In genomic region chr12:103114296-103115055, GRCh38 we compare ENCODE assay signal across 13 cellular contexts.
DNase-seq lines count a peak whose midpoint lies in the region; ATAC-seq, FAIRE-seq and TF ChIP-seq lines count a peak whose summit lies in the region.
"Had no signal": no experiment of that assay in that cellular context is flagged by ENCODE, and none has a peak within 500 bp of the region (broad histone marks: within the 10 kb centered on the region; RNA-seq: fewer than 3 reads in every experiment).

No MANE protein-coding gene starts in this region.

- no peaks in the 10 kb centered on the region for H3K9me3 Mint-ChIP-seq in activated naive CD8-positive, alpha-beta T cell treated with anti-CD3 and anti-CD28 coated beads, Interleukin-2, amount 50 U/mL, for 24 hours
- H3K9me3 Mint-ChIP-seq: central memory CD8-positive, alpha-beta T cell had no signal

- H3K4me3 ChIP-seq in bronchial epithelial cell (ENCODE audit: low read depth, low read length) = no peak overlapping the region
- H3K4me3 ChIP-seq in gastrocnemius medialis = no peak overlapping the region
- H3K4me3 ChIP-seq: SJSA1, upper lobe of left lung had no signal

- in situ Hi-C loops in gastrocnemius medialis (cut with MboI; ENCODE audit: low sequenced_read_pairs in 4 of 4) = no loop called here

- no peak overlapping the region for H3K4me3 Mint-ChIP-seq in activated naive CD8-positive, alpha-beta T cell treated with anti-CD3 and anti-CD28 coated beads, Interleukin-2, amount 50 U/mL, for 24 hours
- H3K4me3 Mint-ChIP-seq: central memory CD8-positive, alpha-beta T cell had no signal

- intact Hi-C loops in gastrocnemius medialis (cut with DNase I; ENCODE audit: low total_unique reads) = no loop called here

- H3K27ac Mint-ChIP-seq in activated naive CD8-positive, alpha-beta T cell treated with anti-CD3 and anti-CD28 coated beads, Interleukin-2, amount 50 U/mL, for 24 hours = no peak overlapping the region

- no peaks in the 10 kb centered on the region for H3K4me1 Mint-ChIP-seq in activated naive CD8-positive, alpha-beta T cell treated with anti-CD3 and anti-CD28 coated beads, Interleukin-2, amount 50 U/mL, for 24 hours
- H3K4me1 Mint-ChIP-seq: central memory CD8-positive, alpha-beta T cell had no signal

- no peak for FAIRE-seq in bronchial epithelial cell (lab: Jason Lieb, UNC)
- FAIRE-seq: H54 had no signal

- H3K27me3 Mint-ChIP-seq in activated naive CD8-positive, alpha-beta T cell treated with anti-CD3 and anti-CD28 coated beads, Interleukin-2, amount 50 U/mL, for 24 hours = no peaks in the 10 kb centered on the region
- H3K27me3 Mint-ChIP-seq: central memory CD8-positive, alpha-beta T cell had no signal

- TF ChIP-seq CTCF in bronchial epithelial cell (IDR thresholded peaks at IDR 0.05; ENCODE audit: insufficient read depth, low read length, severe bottlenecking) = no peak
- no peak for TF ChIP-seq CTCF in gastrocnemius medialis (IDR thresholded peaks at IDR 0.05 in 4 of 5, conservative IDR thresholded peaks at IDR 0.05 in 1 of 5)

- H3K36me3 Mint-ChIP-seq in activated naive CD8-positive, alpha-beta T cell treated with anti-CD3 and anti-CD28 coated beads, Interleukin-2, amount 50 U/mL, for 24 hours (ENCODE audit: low read depth) = no peaks in the 10 kb centered on the region

- no peaks in the 10 kb centered on the region for H3K4me1 ChIP-seq in gastrocnemius medialis
- H3K4me1 ChIP-seq: SJSA1, upper lobe of left lung had no signal

- H3K27me3 ChIP-seq in bronchial epithelial cell (ENCODE audit: control insufficient read depth, insufficient read depth, low read length) (no peaks in the 10 kb centered on the region), gastrocnemius medialis (no peaks in the 10 kb centered on the region)
- H3K27me3 ChIP-seq: SJSA1, upper lobe of left lung had no signal

- ATAC-seq in GM18508 (IDR thresholded peaks at IDR 0.05; ENCODE audit: insufficient read depth, unreplicated experiment) (peak; percentile 88), GM21381 (IDR thresholded peaks at IDR 0.05; ENCODE audit: unreplicated experiment) (peak; percentile 96), HG03095 (IDR thresholded peaks at IDR 0.05; ENCODE audit: unreplicated experiment) (peak; percentile 99), gastrocnemius medialis (no peak)
- no peak for ATAC-seq in activated naive CD8-positive, alpha-beta T cell treated with anti-CD3 and anti-CD28 coated beads, Interleukin-2, amount 50 U/mL, for 24 hours

- no peak for TF ChIP-seq POLR2A in gastrocnemius medialis (IDR thresholded peaks at IDR 0.05)

- no peak overlapping the region for H3K27ac ChIP-seq in gastrocnemius medialis
- H3K27ac ChIP-seq: SJSA1, upper lobe of left lung had no signal

- H3K36me3 ChIP-seq in bronchial epithelial cell (ENCODE audit: control insufficient read depth, insufficient read depth, low read length) (no peaks in the 10 kb centered on the region), gastrocnemius medialis (no peaks in the 10 kb centered on the region)
- H3K36me3 ChIP-seq: SJSA1, upper lobe of left lung had no signal

- H3K9me3 ChIP-seq in gastrocnemius medialis = no peaks in the 10 kb centered on the region
- H3K9me3 ChIP-seq: SJSA1, upper lobe of left lung had no signal

- peak; percentile 23 for DNase-seq in bronchial epithelial cell (ENCODE audit: low read depth)
- DNase-seq in gastrocnemius medialis = no peak
- no peak for DNase-seq in activated naive CD8-positive, alpha-beta T cell treated with anti-CD3 and anti-CD28 coated beads, Interleukin-2, amount 50 U/mL, for 24 hours
- no peak for DNase-seq in iPS-NIHi11 (ENCODE audit: low spot score)
- DNase-seq in EL = no peak
- DNase-seq: glutamatergic neuron, upper lobe of left lung had no signal

Comparison
In these comparisons a context has a peak if more than half of its experiments do, and no peak if none do; other contexts are left out.
1. ATAC-seq: peak in GM18508 (single experiment), GM21381 (single experiment) and HG03095 (single experiment); none in gastrocnemius medialis (0 of 2) and activated naive CD8-positive, alpha-beta T cell treated with anti-CD3 and anti-CD28 coated beads, Interleukin-2, amount 50 U/mL, for 24 hours (single experiment).